ENCODE assay signal across 7 cellular contexts in the genomic region with DNA sequence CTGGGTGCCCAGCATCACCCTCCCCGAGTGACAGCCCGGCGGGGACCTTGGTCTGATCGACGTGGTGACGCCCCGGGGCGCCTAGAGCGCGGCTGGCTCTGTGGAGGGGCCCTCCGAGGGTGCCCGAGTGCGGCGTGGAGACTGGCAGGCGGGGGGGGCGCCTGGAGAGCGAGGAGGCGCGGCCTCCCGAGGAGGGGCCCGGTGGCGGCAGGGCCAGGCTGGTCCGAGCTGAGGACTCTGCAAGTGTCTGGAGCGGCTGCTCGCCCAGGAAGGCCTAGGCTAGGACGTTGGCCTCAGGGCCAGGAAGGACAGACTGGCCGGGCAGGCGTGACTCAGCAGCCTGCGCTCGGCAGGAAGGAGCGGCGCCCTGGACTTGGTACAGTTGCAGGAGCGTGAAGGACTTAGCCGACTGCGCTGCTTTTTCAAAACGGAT. TPM values are rescaled to one million over a fixed set of nuclear protein-coding genes. Genes with fewer than 3 reads are reported as not detected.
DNase-seq lines count a peak whose midpoint lies in the region; TF ChIP-seq lines count a peak whose summit lies in the region.

No MANE protein-coding gene starts in this region.

- H2AFZ ChIP-seq in GM23248: peak overlapping the region; percentile 83

- no peaks in the 10 kb centered on the region for H3K79me2 ChIP-seq in GM23248 (ENCODE audit: insufficient read depth)

- H3K4me3 ChIP-seq in GM23248 (peak overlapping the region; percentile 63), fibroblast of mammary gland (ENCODE audit: control insufficient read depth, low read depth, low read length) (peak overlapping the region; percentile 38), mucosa of rectum (ENCODE audit: low read length in 2 of 2) (peak overlapping the region; percentile 80 to 85), stomach smooth muscle (ENCODE audit: low read length in 2 of 2) (peak overlapping the region; percentile 86 to 92)

- H3K9ac ChIP-seq in GM23248 (peak overlapping the region; percentile 69), mucosa of rectum (ENCODE audit: low read depth in 1 of 2, low read length in 2 of 2) (peak overlapping the region; percentile 80 to 87), stomach smooth muscle (ENCODE audit: low read length in 2 of 2) (peak overlapping the region; percentile 85 to 89)

- H3K36me3 ChIP-seq in GM23248 (ENCODE audit: low read depth) (no peaks in the 10 kb centered on the region), mucosa of rectum (ENCODE audit: control insufficient read depth in 2 of 2, insufficient read depth in 2 of 2, low read length in 2 of 2) (no peaks in the 10 kb centered on the region), stomach smooth muscle (ENCODE audit: control insufficient read depth in 2 of 2, insufficient read depth in 2 of 2, low read length in 2 of 2) (peaks cover 0 to 3% of the 10 kb centered on the region in 2 donors)

- H3K4me1 ChIP-seq in GM23248 (ENCODE audit: insufficient read depth): peaks cover 25% of the 10 kb centered on the region; the same call in 1 of the 2 replicates
- peaks cover 26 to 30% of the 10 kb centered on the region in 2 donors for H3K4me1 ChIP-seq in mucosa of rectum (ENCODE audit: control insufficient read depth in 2 of 2, insufficient read depth in 2 of 2, low read length in 2 of 2)
- H3K4me1 ChIP-seq in stomach smooth muscle (ENCODE audit: control insufficient read depth, insufficient read depth, low read length): peaks cover 37% of the 10 kb centered on the region

- H3K9me2 ChIP-seq in GM23248 (ENCODE audit: insufficient read depth): no peaks in the 10 kb centered on the region

- TF ChIP-seq CTCF in fibroblast of mammary gland (conservative IDR thresholded peaks at IDR 0.05; ENCODE audit: control insufficient read depth, insufficient read depth, low read depth, low read length): no peak

- H3K27me3 ChIP-seq in GM23248 (replicated peaks; ENCODE audit: insufficient read depth) (no peaks in the 10 kb centered on the region), mucosa of rectum (ENCODE audit: control insufficient read depth in 2 of 2, insufficient read depth in 2 of 2, low read length in 2 of 2) (no peaks in the 10 kb centered on the region), stomach smooth muscle (ENCODE audit: control insufficient read depth in 1 of 2, insufficient read depth in 2 of 2, low read length in 2 of 2) (no peaks in the 10 kb centered on the region)

- WGBS in GM23248 (ENCODE audit: low coverage in 1 of 2, low lambda C conversion rate in 2 of 2, missing lambda C conversion rate in 2 of 2), 2 experiments: 1 to 2% methylated on average over 33 to 34 of the region's 36 CpGs

- peak overlapping the region; percentile 58 for H3K27ac ChIP-seq in GM23248
- H3K27ac ChIP-seq in mucosa of rectum (ENCODE audit: low read depth in 2 of 2, low read length in 2 of 2): peak overlapping the region; percentile 89 to 92
- H3K27ac ChIP-seq in stomach smooth muscle (ENCODE audit: low read length): peak overlapping the region; percentile 95

- H3K9me3 ChIP-seq in GM23248 (ENCODE audit: low read depth) (no peaks in the 10 kb centered on the region), mucosa of rectum (ENCODE audit: control insufficient read depth in 2 of 2, low read length in 2 of 2) (no peaks in the 10 kb centered on the region), stomach smooth muscle (ENCODE audit: control insufficient read depth in 2 of 2, low read length in 2 of 2) (no peaks in the 10 kb centered on the region)

- H3F3A ChIP-seq in GM23248 (ENCODE audit: insufficient read depth): peaks cover 13% of the 10 kb centered on the region

- H3K4me2 ChIP-seq in GM23248 (ENCODE audit: unreplicated experiment): peak overlapping the region; percentile 71

- in situ Hi-C loops in GM23248 (cut with MboI): no loop called here

- H4K20me1 ChIP-seq in GM23248 (ENCODE audit: insufficient read depth): no peaks in the 10 kb centered on the region

- DNase-seq in GM23248 (peak; percentile 93), NCI-H748 (lab: John Stamatoyannopoulos, UW; ENCODE audit: unreplicated experiment) (peak; percentile 72), fibroblast of mammary gland (ENCODE audit: low read depth) (peak; percentile 75), DMS114 treated with DMSO at 0.1 percent for 48 hours (lab: John Stamatoyannopoulos, UW; ENCODE audit: unreplicated experiment) (no peak)
- DNase-seq in activated effector memory CD4-positive, alpha-beta T cell treated with anti-CD3 and anti-CD28 coated beads, Interleukin-2, amount 50 U/mL, for 16 hours: peak; percentile 78

RNA-seq across cellular contexts. Expression of gene GADD45G, which starts 1.3 kb away (rescaled TPM):
- total RNA-seq in GM23248 (2014; rRNA removed; shearing (Covaris generic)): 0.54 TPM in 1 of 2 replicates, not detected in the other
- polyA plus RNA-seq in GM23248 (2016; fragmentation: Nextera tagmentation; extraction: Ambion mirVana): 1.0 and 1.2 TPM in 2 replicates

Comparison
In these comparisons a context has a peak if more than half of its experiments do, and no peak if none do; other contexts are left out.
1. H3K4me3 ChIP-seq: peak in every context shown above with its lines; median percentile 89 in stomach smooth muscle; 82 in mucosa of rectum; 63 in GM23248; 38 in fibroblast of mammary gland.